9 cellular contexts compared by ENCODE assay signal in genomic region chr2:44358498-44358897, GRCh38. TPM values are rescaled to one million over a fixed set of nuclear protein-coding genes. Genes with fewer than 3 reads are reported as not detected.
DNase-seq lines count a peak whose midpoint lies in the region; ATAC-seq and TF ChIP-seq lines count a peak whose summit lies in the region.
"Had no signal": no experiment of that assay in that cellular context is flagged by ENCODE, and none has a peak within 500 bp of the region (broad histone marks: within the 10 kb centered on the region; RNA-seq: fewer than 3 reads in every experiment).

No MANE protein-coding gene starts in this region.

- peak overlapping the region in 5 of 10 donors; percentile 6 to 73 (median 61) for H3K27ac Mint-ChIP-seq in naive thymus-derived CD8-positive, alpha-beta T cell
- H3K27ac Mint-ChIP-seq in Caco-2 (ENCODE audit: unreplicated experiment) (no peak overlapping the region), mesothelial cell of epicardium (no peak overlapping the region)

- H3K4me1 Mint-ChIP-seq in naive thymus-derived CD8-positive, alpha-beta T cell: peaks cover 22 to 67% (median 59%) of the 10 kb centered on the region in 4 donors
- H3K4me1 Mint-ChIP-seq in Caco-2 (ENCODE audit: low read depth, unreplicated experiment) (peaks cover 8% of the 10 kb centered on the region), mesothelial cell of epicardium (peaks cover 21% of the 10 kb centered on the region)

- CTCF ChIA-PET in Caco-2 (lab: Charles Lee): no interaction called here

- H3K36me3 ChIP-seq in Caco-2 (ENCODE audit: control insufficient read depth, insufficient read depth, low read length): no peaks in the 10 kb centered on the region
- H3K36me3 ChIP-seq: ovary had no signal

- TF ChIP-seq CTCF in Caco-2 (IDR thresholded peaks at IDR 0.05; ENCODE audit: insufficient read depth in 1 of 2, low read depth in 1 of 2, low read length in 1 of 2, severe bottlenecking in 1 of 2, unreplicated experiment in 1 of 2) (no peak), mesothelial cell of epicardium (IDR thresholded peaks at IDR 0.05; ENCODE audit: unreplicated experiment) (no peak)

- POLR2A ChIA-PET in naive thymus-derived CD8-positive, alpha-beta T cell (lab: Charles Lee): interaction anchor here (0.6 kb wide), 2 partner anchors 14 to 765 kb away, joined by 3 to 7 read pairs; no protein-coding TSS in a partner anchor
- POLR2A ChIA-PET in Caco-2 (lab: Charles Lee): no interaction called here

- no peak overlapping the region for H3K4me3 ChIP-seq in Caco-2 (ENCODE audit: low read depth, low read length)
- H3K4me3 ChIP-seq: ovary had no signal

- H3K27me3 Mint-ChIP-seq in naive thymus-derived CD8-positive, alpha-beta T cell: peaks cover 0 to 1% (median 0%) of the 10 kb centered on the region in 5 donors
- H3K27me3 Mint-ChIP-seq in Caco-2 (ENCODE audit: insufficient read depth, unreplicated experiment): no peaks in the 10 kb centered on the region
- H3K27me3 Mint-ChIP-seq in mesothelial cell of epicardium (ENCODE audit: low read depth): no peaks in the 10 kb centered on the region

- no peaks in the 10 kb centered on the region for H3K27me3 ChIP-seq in Caco-2 (replicated peaks; ENCODE audit: control insufficient read depth, insufficient read depth, low read length)
- H3K27me3 ChIP-seq: ovary had no signal

- H3K4me3 Mint-ChIP-seq in naive thymus-derived CD8-positive, alpha-beta T cell: peak overlapping the region in 9 of 10 donors; percentile 23 to 76 (median 56)
- H3K4me3 Mint-ChIP-seq in Caco-2 (ENCODE audit: unreplicated experiment): no peak overlapping the region
- no peak overlapping the region for H3K4me3 Mint-ChIP-seq in mesothelial cell of epicardium

- H3K9me3 ChIP-seq in Caco-2: no peaks in the 10 kb centered on the region
- H3K9me3 ChIP-seq: ovary had no signal

- intact Hi-C loops in Caco-2 (cut with micrococcal nuclease; ENCODE audit: unreplicated experiment): no loop called here

- 0 out of 2 replicates have a peak, but pooled peaks cover 7% of the 10 kb centered on the region for H3K4me1 ChIP-seq in Caco-2

- no peak for ATAC-seq in naive thymus-derived CD8-positive, alpha-beta T cell
- ATAC-seq in HG02623 (IDR thresholded peaks at IDR 0.05; ENCODE audit: unreplicated experiment): no peak

- no peaks in the 10 kb centered on the region for H3K9me3 Mint-ChIP-seq in naive thymus-derived CD8-positive, alpha-beta T cell
- H3K9me3 Mint-ChIP-seq in Caco-2 (ENCODE audit: unreplicated experiment) (no peaks in the 10 kb centered on the region), mesothelial cell of epicardium (no peaks in the 10 kb centered on the region)

- BruUV-seq in Caco-2 (replicated peaks; lab: Mats Ljungman, UMichigan): no TSS peak

- peak; percentile 12 to 30 (median 17) for DNase-seq in stimulated activated CD4-positive, alpha-beta T cell treated with anti-CD3 and anti-CD28 coated beads, Interleukin-12 subunit alpha, Interleukin-12 subunit beta, amount 100 ng/mL, for 48 hours (ENCODE audit: low read depth in 2 of 3, low spot score in 1 of 3)
- DNase-seq in stimulated activated CD4-positive, alpha-beta T cell treated with anti-CD3 and anti-CD28 coated beads, Interleukin-12 subunit alpha, Interleukin-12 subunit beta, amount 100 ng/mL, for 4 hours: no peak
- DNase-seq in NCI-H2029 (lab: John Stamatoyannopoulos, UW) (peak; percentile 87), Caco-2 (no peak), mesothelial cell of epicardium (ENCODE audit: low spot score in 2 of 2, unreplicated experiment in 2 of 2) (no peak)
- DNase-seq in activated effector memory CD4-positive, alpha-beta T cell treated with Interleukin-2 at 50 U/mL for 16 hours: peak; percentile 8
- peak in 8 of 10 donors; percentile 6 to 64 (median 14) for DNase-seq in naive thymus-derived CD8-positive, alpha-beta T cell

- peaks cover 0 to 24% (median 4%) of the 10 kb centered on the region in 3 donors for H3K36me3 Mint-ChIP-seq in naive thymus-derived CD8-positive, alpha-beta T cell
- H3K36me3 Mint-ChIP-seq in Caco-2 (ENCODE audit: insufficient read depth, unreplicated experiment) (peaks cover 16% of the 10 kb centered on the region), mesothelial cell of epicardium (no peaks in the 10 kb centered on the region)

RNA-seq across cellular contexts. Expression of gene PREPL, which starts 2.8 kb away (rescaled TPM):
- 10 to 100 TPM; 45.3 to 48.5 TPM for total RNA-seq in naive thymus-derived CD8-positive, alpha-beta T cell
- polyA plus RNA-seq in naive thymus-derived CD8-positive, alpha-beta T cell: 10 to 100 TPM; 17.7 to 20.8 (median 18.9) TPM
- 41.8 and 46.4 TPM in 2 replicates for total RNA-seq in Caco-2 (2022)
- total RNA-seq in mesothelial cell of epicardium: 47.2 to 48.2 TPM (median 47.8 TPM) in 3 replicates

RNA-seq across cellular contexts. Expression of gene CAMKMT, which starts 3.2 kb away (rescaled TPM):
- total RNA-seq in naive thymus-derived CD8-positive, alpha-beta T cell: 10 to 100 TPM; 17.1 to 20.5 TPM
- polyA plus RNA-seq in naive thymus-derived CD8-positive, alpha-beta T cell: 10 to 100 TPM; 17.8 to 22.9 (median 20.8) TPM
- total RNA-seq in Caco-2 (2022) (24.4 and 25.2 TPM in 2 replicates), mesothelial cell of epicardium (8.3 to 11.3 TPM (median 8.6 TPM) in 3 replicates)

Comparison
In these comparisons a context has a peak if more than half of its experiments do, and no peak if none do; other contexts are left out.
1. DNase-seq: peak in stimulated activated CD4-positive, alpha-beta T cell treated with anti-CD3 and anti-CD28 coated beads, Interleukin-12 subunit alpha, Interleukin-12 subunit beta, amount 100 ng/mL, for 48 hours (3 of 3), NCI-H2029 (single experiment), activated effector memory CD4-positive, alpha-beta T cell treated with Interleukin-2 at 50 U/mL for 16 hours (single experiment) and naive thymus-derived CD8-positive, alpha-beta T cell (8 of 10); none in stimulated activated CD4-positive, alpha-beta T cell treated with anti-CD3 and anti-CD28 coated beads, Interleukin-12 subunit alpha, Interleukin-12 subunit beta, amount 100 ng/mL, for 4 hours (single experiment), Caco-2 (0 of 2) and mesothelial cell of epicardium (0 of 2).
2. H3K4me3 Mint-ChIP-seq: peak in naive thymus-derived CD8-positive, alpha-beta T cell (9 of 10); none in Caco-2 (single experiment) and mesothelial cell of epicardium (single experiment).